In genomic region chr1:205775717-205776056, GRCh38 we compare ENCODE assay signal across 8 cellular contexts. TPM values are rescaled to one million over a fixed set of nuclear protein-coding genes. Genes with fewer than 3 reads are reported as not detected.
A peak's percentile ranks its signal among the peaks of the same experiment; 100 is the strongest.
DNase-seq lines count a peak whose midpoint lies in the region; ATAC-seq, FAIRE-seq and TF ChIP-seq lines count a peak whose summit lies in the region.

No MANE protein-coding gene starts in this region.

- H3K36me3 ChIP-seq in kidney (ENCODE audit: control insufficient read depth in 1 of 2, insufficient read depth in 2 of 2, low read length in 2 of 2) (no peaks in the 10 kb centered on the region), thyroid gland (no peaks in the 10 kb centered on the region)

- peaks cover 50% of the 10 kb centered on the region for H3K4me1 Mint-ChIP-seq in activated CD4-positive, alpha-beta T cell treated with anti-CD3 and anti-CD28 coated beads, Interleukin-2, amount 10 ng/mL, durations not matched to agents 24 days and 14 days

- intact Hi-C loops in activated CD4-positive, alpha-beta T cell treated with anti-CD3 and anti-CD28 coated beads, Interleukin-2, amount 10 ng/mL, durations not matched to agents 24 days and 14 days (cut with micrococcal nuclease), result loop anchor here (1.0 to 2.0 kb wide), 3 partner anchors 25 to 57 kb away; partner anchors contain the start of genes NUCKS1 and SLC41A1
- intact Hi-C loops in kidney (cut with DNase I), result no loop called here
- intact Hi-C loops in thyroid gland (cut with DNase I), result no loop called here

- ATAC-seq in GM21619 (IDR thresholded peaks at IDR 0.05; ENCODE audit: unreplicated experiment), result no peak

- H3K27ac ChIP-seq in kidney (ENCODE audit: low read depth in 2 of 2, low read length in 2 of 2), result no peak overlapping the region
- H3K27ac ChIP-seq in thyroid gland, result peak overlapping the region in 2 of 3 donors; percentile 54 to 67

- TF ChIP-seq POLR2A in thyroid gland (IDR thresholded peaks at IDR 0.05), result no peak

- TF ChIP-seq CTCF in kidney (IDR thresholded peaks at IDR 0.05; ENCODE audit: borderline replicate concordance, extremely low read depth, insufficient read depth) (no peak), thyroid gland (IDR thresholded peaks at IDR 0.05) (no peak)

- peak overlapping the region in 1 of 2 donors; percentile 88 for H3K9ac ChIP-seq in kidney (ENCODE audit: low read length in 2 of 2)

- H3K9me3 ChIP-seq in kidney (ENCODE audit: control insufficient read depth in 1 of 2, low read length in 2 of 2) (no peaks in the 10 kb centered on the region), thyroid gland (no peaks in the 10 kb centered on the region)

- no peaks in the 10 kb centered on the region for H3K27me3 ChIP-seq in thyroid gland

- no peaks in the 10 kb centered on the region for H3K27me3 Mint-ChIP-seq in activated CD4-positive, alpha-beta T cell treated with anti-CD3 and anti-CD28 coated beads, Interleukin-2, amount 10 ng/mL, durations not matched to agents 24 days and 14 days

- peak overlapping the region; percentile 96 for H3K4me3 Mint-ChIP-seq in activated CD4-positive, alpha-beta T cell treated with anti-CD3 and anti-CD28 coated beads, Interleukin-2, amount 10 ng/mL, durations not matched to agents 24 days and 14 days

- H3K4me1 ChIP-seq in kidney (ENCODE audit: control insufficient read depth in 1 of 2, insufficient read depth in 1 of 2, low read depth in 1 of 2, low read length in 2 of 2) (peaks cover 0 to 8% of the 10 kb centered on the region in 2 donors), thyroid gland (peaks cover 5 to 9% of the 10 kb centered on the region in 2 donors)

- H3K36me3 Mint-ChIP-seq in activated CD4-positive, alpha-beta T cell treated with anti-CD3 and anti-CD28 coated beads, Interleukin-2, amount 10 ng/mL, durations not matched to agents 24 days and 14 days (ENCODE audit: low read depth), result peaks cover 17% of the 10 kb centered on the region

- H3K4me3 ChIP-seq in kidney (ENCODE audit: low read length in 2 of 2) (peak overlapping the region; percentile 86 to 95), thyroid gland (replicated peaks in 1 of 3) (peak overlapping the region in 1 of 3 donors; percentile 82)

- no peaks in the 10 kb centered on the region for H3K9me3 Mint-ChIP-seq in activated CD4-positive, alpha-beta T cell treated with anti-CD3 and anti-CD28 coated beads, Interleukin-2, amount 10 ng/mL, durations not matched to agents 24 days and 14 days

- no peak for DNase-seq in activated CD4-positive, alpha-beta T cell treated with anti-CD3 and anti-CD28 coated beads, Interleukin-2, amount 10 ng/mL, durations not matched to agents 24 days and 14 days
- DNase-seq in activated CD4-positive, alpha-beta T cell treated with anti-CD3 and anti-CD28 coated beads, Interleukin-2, amount 50 U/mL, for 4 hours, result no peak
- DNase-seq in astrocyte of the hippocampus (ENCODE audit: low read depth, low spot score), result peak; percentile 5
- DNase-seq in kidney, result no peak
- no peak for DNase-seq in thyroid gland
- no peak for DNase-seq in NAMALWA (ENCODE audit: low spot score)
- DNase-seq in C1 segment of cervical spinal cord (lab: John Stamatoyannopoulos, UW), result no peak

- no peak for FAIRE-seq in kidney (lab: Jason Lieb, UNC)

- H3K27ac Mint-ChIP-seq in activated CD4-positive, alpha-beta T cell treated with anti-CD3 and anti-CD28 coated beads, Interleukin-2, amount 10 ng/mL, durations not matched to agents 24 days and 14 days, result peak overlapping the region; percentile 95

RNA-seq across cellular contexts. Expression of gene RAB29, which starts 0.4 kb away (rescaled TPM):
- 27.8 and 29.1 TPM in 2 replicates for total RNA-seq in activated CD4-positive, alpha-beta T cell treated with anti-CD3 and anti-CD28 coated beads, Interleukin-2, amount 10 ng/mL, durations not matched to agents 24 days and 14 days
- total RNA-seq in kidney, result 25.9 TPM
- 52.4 TPM for polyA plus RNA-seq in kidney (ENCODE audit: insufficient read depth, low read depth, low replicate concordance)
- total RNA-seq in thyroid gland, result 10 to 100 TPM; 52.4 to 78.1 (median 58.9) TPM

RNA-seq across cellular contexts. Expression of gene NUCKS1, which starts 25.7 kb away (rescaled TPM):
- total RNA-seq in activated CD4-positive, alpha-beta T cell treated with anti-CD3 and anti-CD28 coated beads, Interleukin-2, amount 10 ng/mL, durations not matched to agents 24 days and 14 days, result 161 and 188 TPM in 2 replicates
- total RNA-seq in kidney (182 TPM), thyroid gland (100 to 1,000 TPM; 122 to 237 (median 177) TPM)
- 101 TPM for polyA plus RNA-seq in kidney (ENCODE audit: insufficient read depth, low read depth, low replicate concordance)

RNA-seq across cellular contexts. Expression of gene SLC41A1, which starts 37.3 kb away (rescaled TPM):
- total RNA-seq in activated CD4-positive, alpha-beta T cell treated with anti-CD3 and anti-CD28 coated beads, Interleukin-2, amount 10 ng/mL, durations not matched to agents 24 days and 14 days, result 29.5 and 30.1 TPM in 2 replicates
- 19.1 TPM for total RNA-seq in kidney
- 20.9 TPM for polyA plus RNA-seq in kidney (ENCODE audit: insufficient read depth, low read depth, low replicate concordance)
- 10 to 100 TPM; 52.1 to 98.9 (median 64.6) TPM for total RNA-seq in thyroid gland

Comparison
In these comparisons a context has a peak if more than half of its experiments do, and no peak if none do; other contexts are left out.
1. H3K27ac ChIP-seq: peak in thyroid gland (2 of 3); none in kidney (0 of 2).